ENCODE assay signal across 9 cellular contexts in genomic region chr6:106102034-106102433, GRCh38. TPM values are rescaled to one million over a fixed set of nuclear protein-coding genes. Genes with fewer than 3 reads are reported as not detected.
A peak's percentile ranks its signal among the peaks of the same experiment; 100 is the strongest.
DNase-seq lines count a peak whose midpoint lies in the region; ATAC-seq lines count a peak whose summit lies in the region.
"Had no signal": no experiment of that assay in that cellular context is flagged by ENCODE, and none has a peak within 500 bp of the region (broad histone marks: within the 10 kb centered on the region; RNA-seq: fewer than 3 reads in every experiment).

No MANE protein-coding gene starts in this region.

- peak overlapping the region; percentile 95 for H3K4me3 Mint-ChIP-seq in activated T-cell treated with anti-CD3 and anti-CD28 coated beads, Interleukin-2, amount 50 U/mL, for 4 hours

- DNase-seq in activated T-cell treated with anti-CD3 and anti-CD28 coated beads, Interleukin-2, amount 50 U/mL, for 4 hours: no peak
- DNase-seq in stimulated activated CD4-positive, alpha-beta T cell treated with anti-CD3 and anti-CD28 coated beads, TNF-alpha, amount 100 ng/mL, for 24 hours (ENCODE audit: low read depth in 3 of 3): peak in 2 of 3 experiments; percentile 43 to 62
- DNase-seq in left ventricle myocardium superior: no peak
- no peak for DNase-seq in NCI-H446 (lab: John Stamatoyannopoulos, UW)
- DNase-seq in GM03348 (ENCODE audit: low spot score): no peak
- DNase-seq in left lobe of liver (ENCODE audit: low spot score): no peak

- no peaks in the 10 kb centered on the region for H3K9me3 Mint-ChIP-seq in activated T-cell treated with anti-CD3 and anti-CD28 coated beads, Interleukin-2, amount 50 U/mL, for 4 hours

- intact Hi-C loops in left ventricle myocardium superior (cut with micrococcal nuclease): no loop called here

- H3K36me3 Mint-ChIP-seq in activated T-cell treated with anti-CD3 and anti-CD28 coated beads, Interleukin-2, amount 50 U/mL, for 4 hours (ENCODE audit: insufficient read depth): peaks cover 74% of the 10 kb centered on the region

- H3K27me3 Mint-ChIP-seq in activated T-cell treated with anti-CD3 and anti-CD28 coated beads, Interleukin-2, amount 50 U/mL, for 4 hours (ENCODE audit: low read depth): no peaks in the 10 kb centered on the region

- H3K4me1 Mint-ChIP-seq in activated T-cell treated with anti-CD3 and anti-CD28 coated beads, Interleukin-2, amount 50 U/mL, for 4 hours (ENCODE audit: low read depth): peaks cover 93% of the 10 kb centered on the region

- peak; percentile 57 for ATAC-seq in GM19035 (IDR thresholded peaks at IDR 0.05; ENCODE audit: unreplicated experiment)
- peak; percentile 74 for ATAC-seq in HG02885 (IDR thresholded peaks at IDR 0.05; ENCODE audit: poor library complexity, unreplicated experiment)
- ATAC-seq in activated T-cell treated with anti-CD3 and anti-CD28 coated beads, Interleukin-2, amount 50 U/mL, for 4 hours: peak; percentile 34 to 42
- ATAC-seq in left ventricle myocardium superior: no peak
- ATAC-seq in left lobe of liver: no peak
- ATAC-seq: HCT116 had no signal

RNA-seq across cellular contexts. Expression of gene PRDM1, which starts 15.9 kb away (rescaled TPM):
- 10 to 100 TPM; 43.7 to 96.9 (median 86.0) TPM for total RNA-seq in activated T-cell treated with anti-CD3 and anti-CD28 coated beads, Interleukin-2, amount 50 U/mL, for 4 hours
- 1.7 TPM for total RNA-seq in left ventricle myocardium superior
- 1.0 TPM for total RNA-seq in left lobe of liver

Comparison
In these comparisons a context has a peak if more than half of its experiments do, and no peak if none do; other contexts are left out.
1. ATAC-seq: peak in GM19035 (single experiment), HG02885 (single experiment) and activated T-cell treated with anti-CD3 and anti-CD28 coated beads, Interleukin-2, amount 50 U/mL, for 4 hours (2 of 2); none in left ventricle myocardium superior (single experiment) and left lobe of liver (single experiment).
2. DNase-seq: peak in stimulated activated CD4-positive, alpha-beta T cell treated with anti-CD3 and anti-CD28 coated beads, TNF-alpha, amount 100 ng/mL, for 24 hours (2 of 3); none in activated T-cell treated with anti-CD3 and anti-CD28 coated beads, Interleukin-2, amount 50 U/mL, for 4 hours (single experiment), left ventricle myocardium superior (single experiment), NCI-H446 (0 of 2), GM03348 (single experiment) and left lobe of liver (single experiment).
3. RNA of gene PRDM1, which starts 15.9 kb away (total RNA-seq): 43.7 to 96.9 TPM in activated T-cell treated with anti-CD3 and anti-CD28 coated beads, Interleukin-2, amount 50 U/mL, for 4 hours; 1.7 TPM in left ventricle myocardium superior (single experiment) and 1.0 TPM in left lobe of liver (single experiment); every median in the first group is over 10 times any median in the second.